1 cellular context compared by ENCODE assay signal in the genomic region with DNA sequence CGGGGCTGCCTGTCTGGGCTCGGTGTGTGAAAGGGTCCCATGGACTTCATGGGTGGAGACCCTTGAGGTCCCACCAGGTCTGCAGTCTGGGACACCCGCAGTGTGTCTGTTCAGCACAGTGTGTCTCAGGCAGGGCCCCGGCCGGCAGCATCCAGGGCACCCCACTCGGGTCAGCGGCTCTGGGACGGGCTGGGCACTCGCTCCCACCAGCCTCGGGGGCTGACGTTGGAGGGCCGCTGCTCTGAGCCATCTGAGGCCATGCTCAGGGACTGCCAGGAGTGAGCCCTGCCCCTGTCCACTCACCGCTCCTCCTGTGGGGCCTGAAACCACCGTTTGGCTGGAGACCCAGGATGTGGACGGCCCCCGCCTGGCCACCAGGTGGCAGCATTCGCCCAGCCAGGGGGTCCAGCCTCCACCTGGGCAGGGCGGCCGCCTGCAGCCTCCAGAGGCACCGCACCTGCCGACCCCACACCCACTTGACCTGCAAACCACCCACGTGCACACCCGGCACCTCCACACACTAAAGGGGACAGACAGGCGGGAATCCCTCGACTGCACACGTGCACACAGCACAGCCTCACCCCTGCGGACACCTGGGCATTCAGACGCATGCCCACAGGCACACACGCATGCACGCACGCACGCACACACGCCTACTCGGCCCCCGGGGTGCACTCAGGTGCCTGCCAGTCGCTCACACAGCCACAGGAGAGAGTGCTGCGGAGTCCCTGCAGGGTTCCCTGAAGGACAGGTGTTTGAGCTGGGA.
A peak's percentile ranks its signal among the peaks of the same experiment; 100 is the strongest.
TF ChIP-seq lines count a peak whose summit lies in the region.

No MANE protein-coding gene starts in this region.

TF ChIP-seq in WTC11, 78 proteins besides CTCF, POLR2A, EP300 and RAD21 (continued from another document):
- TF ChIP-seq, protein P1, sequence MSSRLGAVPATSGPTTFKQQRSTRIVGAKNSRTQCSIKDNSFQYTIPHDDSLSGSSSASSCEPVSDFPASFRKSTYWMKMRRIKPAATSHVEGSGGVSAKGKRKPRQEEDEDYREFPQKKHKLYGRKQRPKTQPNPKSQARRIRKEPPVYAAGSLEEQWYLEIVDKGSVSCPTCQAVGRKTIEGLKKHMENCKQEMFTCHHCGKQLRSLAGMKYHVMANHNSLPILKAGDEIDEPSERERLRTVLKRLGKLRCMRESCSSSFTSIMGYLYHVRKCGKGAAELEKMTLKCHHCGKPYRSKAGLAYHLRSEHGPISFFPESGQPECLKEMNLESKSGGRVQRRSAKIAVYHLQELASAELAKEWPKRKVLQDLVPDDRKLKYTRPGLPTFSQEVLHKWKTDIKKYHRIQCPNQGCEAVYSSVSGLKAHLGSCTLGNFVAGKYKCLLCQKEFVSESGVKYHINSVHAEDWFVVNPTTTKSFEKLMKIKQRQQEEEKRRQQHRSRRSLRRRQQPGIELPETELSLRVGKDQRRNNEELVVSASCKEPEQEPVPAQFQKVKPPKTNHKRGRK (CRISPR knock-in tag; IDR thresholded peaks at IDR 0.05; ENCODE audit: borderline replicate concordance): no peak
- TF ChIP-seq JUN (CRISPR knock-in tag; IDR thresholded peaks at IDR 0.05): no peak
- TF ChIP-seq, protein P2, sequence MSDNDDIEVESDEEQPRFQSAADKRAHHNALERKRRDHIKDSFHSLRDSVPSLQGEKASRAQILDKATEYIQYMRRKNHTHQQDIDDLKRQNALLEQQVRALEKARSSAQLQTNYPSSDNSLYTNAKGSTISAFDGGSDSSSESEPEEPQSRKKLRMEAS (CRISPR knock-in tag; IDR thresholded peaks at IDR 0.05): peak; percentile 38; the same call in 1 of the 2 replicates
